Comparison of ENCODE assay signal across 34 cellular contexts in the genomic region with DNA sequence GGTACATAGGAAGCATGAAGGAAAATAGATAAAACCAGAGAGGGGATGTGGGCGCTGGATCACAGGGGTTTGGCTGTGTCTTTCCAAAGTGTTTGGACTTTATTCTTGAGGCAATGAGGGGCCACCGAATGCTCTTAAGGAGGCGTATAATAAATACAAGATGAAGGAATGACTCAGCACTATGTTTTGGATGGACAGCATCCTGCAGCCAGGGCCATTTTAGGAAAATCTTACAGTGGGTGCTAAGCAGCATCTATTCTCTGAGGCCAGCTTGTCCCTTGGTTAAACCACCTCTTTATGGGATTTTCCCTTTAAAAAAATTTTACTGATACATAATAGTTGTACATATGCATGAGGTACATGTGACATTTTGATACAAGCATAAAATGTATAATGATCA. TPM values are rescaled to one million over a fixed set of nuclear protein-coding genes. Genes with fewer than 3 reads are reported as not detected.
"Had no signal": no experiment of that assay in that cellular context is flagged by ENCODE, and none has a peak within 500 bp of the region (broad histone marks: within the 10 kb centered on the region; RNA-seq: fewer than 3 reads in every experiment).

No MANE protein-coding gene starts in this region.

- H3K9me3 ChIP-seq: esophagus muscularis mucosa, gastroesophageal sphincter, heart left ventricle, left lung, pancreas, testis, tibial artery had no signal

- H3K4me3 ChIP-seq: coronary artery, esophagus muscularis mucosa, gastroesophageal sphincter, heart left ventricle, hepatocyte, left lung, pancreas, smooth muscle cell, testis, tibial artery had no signal

- DNase-seq: dermis blood vessel endothelial cell; effector memory CD4-positive, alpha-beta T cell; foreskin keratinocyte; heart left ventricle; kidney; left lung; mesendoderm; midbrain; naive thymus-derived CD4-positive, alpha-beta T cell; occipital lobe; pancreas; stimulated activated CD4-positive, alpha-beta T cell treated with anti-CD3 and anti-CD28 coated beads, Interleukin-12 subunit alpha, Interleukin-12 subunit beta, amount 100 ng/mL, for 4 hours; stimulated activated CD4-positive, alpha-beta T cell treated with anti-CD3 and anti-CD28 coated beads, Interleukin-1b, Interleukin-23, amount 100 ng/mL, for 48 hours; stimulated activated CD4-positive, alpha-beta T cell treated with anti-CD3 and anti-CD28 coated beads, Interleukin-4, amount 100 ng/mL, for 1 hour; stimulated activated CD8-positive, alpha-beta memory T cell treated with anti-CD3 and anti-CD28 coated beads, Interleukin-4, amount 100 ng/mL, for 48 hours; stimulated activated naive CD4-positive, alpha-beta T cell; substantia nigra; testis; tibial artery had no signal

- H3K4me2 ChIP-seq: hepatocyte, smooth muscle cell had no signal

- H3K36me3 Mint-ChIP-seq: type B pancreatic cell had no signal

- H3K36me3 ChIP-seq: esophagus muscularis mucosa, gastroesophageal sphincter, heart left ventricle, left lung, pancreas, tibial artery had no signal

- H3K27ac Mint-ChIP-seq: progenitor cell of endocrine pancreas, type B pancreatic cell had no signal

- H2AFZ ChIP-seq: hepatocyte had no signal

- H3K27ac ChIP-seq: coronary artery, esophagus muscularis mucosa, foreskin keratinocyte, gastroesophageal sphincter, heart left ventricle, hepatocyte, left lung, pancreas, testis, tibial artery had no signal

- H3K27me3 Mint-ChIP-seq: naive thymus-derived CD4-positive, alpha-beta T cell; type B pancreatic cell had no signal

- ATAC-seq: foreskin keratinocyte; gastroesophageal sphincter; heart left ventricle; left lung; naive thymus-derived CD4-positive, alpha-beta T cell; pancreas; sciatic nerve had no signal

- H3K27me3 ChIP-seq: esophagus muscularis mucosa, foreskin keratinocyte, gastroesophageal sphincter, heart left ventricle, hepatocyte, left lung, pancreas, testis, tibial artery had no signal

- H3K9me3 Mint-ChIP-seq: nephron, type B pancreatic cell had no signal

- H3K4me3 Mint-ChIP-seq: naive thymus-derived CD4-positive, alpha-beta T cell; nephron; type B pancreatic cell had no signal

RNA-seq across cellular contexts. Expression of gene LDHC, which starts 22.0 kb away (rescaled TPM):
- total RNA-seq: endothelial cell of umbilical vein; epithelial cell of proximal tubule; esophagus muscularis mucosa; fibroblast of lung; foreskin keratinocyte; gastroesophageal sphincter; kidney; lower leg skin; lung microvascular endothelial cell; naive thymus-derived CD4-positive, alpha-beta T cell; occipital lobe; urinary bladder had no signal
- polyA plus RNA-seq: endothelial cell of umbilical vein, urinary bladder had no signal
